In the genomic region with DNA sequence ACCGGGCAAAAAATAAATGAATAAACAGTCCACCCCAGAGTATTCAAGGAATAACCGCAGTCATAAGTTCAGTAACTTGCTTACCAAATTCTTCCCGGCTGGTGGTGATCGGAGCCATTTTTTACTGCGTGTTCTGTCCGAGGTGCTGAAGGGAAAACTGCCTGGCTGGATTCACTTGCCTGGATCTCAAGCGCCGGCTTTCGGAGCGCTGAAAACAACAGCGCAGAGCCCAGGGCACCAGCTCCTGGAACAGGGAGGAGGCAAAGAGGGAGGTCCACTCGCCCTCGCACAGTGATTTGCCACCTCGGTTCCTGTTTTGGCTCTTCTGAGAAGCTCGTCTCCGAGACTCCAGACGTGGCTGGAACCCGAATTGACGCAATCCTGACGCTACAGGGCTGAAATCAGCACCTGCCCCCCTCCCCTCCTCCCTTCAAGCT, we compare ENCODE assay signal across 9 cellular contexts. TPM values are rescaled to one million over a fixed set of nuclear protein-coding genes. Genes with fewer than 3 reads are reported as not detected.
A peak's percentile ranks its signal among the peaks of the same experiment; 100 is the strongest.
DNase-seq lines count a peak whose midpoint lies in the region; ATAC-seq, FAIRE-seq and TF ChIP-seq lines count a peak whose summit lies in the region.
"Had no signal": no experiment of that assay in that cellular context is flagged by ENCODE, and none has a peak within 500 bp of the region (broad histone marks: within the 10 kb centered on the region; RNA-seq: fewer than 3 reads in every experiment).

A gene with protein sequence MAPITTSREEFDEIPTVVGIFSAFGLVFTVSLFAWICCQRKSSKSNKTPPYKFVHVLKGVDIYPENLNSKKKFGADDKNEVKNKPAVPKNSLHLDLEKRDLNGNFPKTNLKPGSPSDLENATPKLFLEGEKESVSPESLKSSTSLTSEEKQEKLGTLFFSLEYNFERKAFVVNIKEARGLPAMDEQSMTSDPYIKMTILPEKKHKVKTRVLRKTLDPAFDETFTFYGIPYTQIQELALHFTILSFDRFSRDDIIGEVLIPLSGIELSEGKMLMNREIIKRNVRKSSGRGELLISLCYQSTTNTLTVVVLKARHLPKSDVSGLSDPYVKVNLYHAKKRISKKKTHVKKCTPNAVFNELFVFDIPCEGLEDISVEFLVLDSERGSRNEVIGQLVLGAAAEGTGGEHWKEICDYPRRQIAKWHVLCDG (minus strand): TSS at position 327 of the 437 bp plus-strand sequence. CDS start 209 bp downstream, at position 118.

- H4K5ac ChIP-seq in H1 (ENCODE audit: insufficient read length, low read depth, low read length), result no peak within 1 kb of the TSS

- no peak within 1 kb of the TSS for H2AK5ac ChIP-seq in H1 (ENCODE audit: low read depth, low read length)

- peaks cover 40% of the 10 kb centered on the region for H3K4me1 Mint-ChIP-seq in GM23338

- H3K27ac ChIP-seq in GM23338 (ENCODE audit: low read depth), result no peak within 1 kb of the TSS
- peak within 1 kb of the TSS; percentile 58; the same call in 1 of the 2 replicates for H3K27ac ChIP-seq in H1 (ENCODE audit: low read depth, low read length)
- H3K27ac ChIP-seq: epithelial cell of prostate had no signal

- no peak within 1 kb of the TSS for H3K23ac ChIP-seq in H1 (ENCODE audit: insufficient read length)

- H3K27me3 ChIP-seq in GM23338 (ENCODE audit: insufficient read depth), result no peaks in the 10 kb centered on the region
- H3K27me3 ChIP-seq in H1 (replicated peaks in 1 of 4; ENCODE audit: control insufficient read depth in 3 of 4, extremely low read depth in 1 of 4, insufficient read depth in 3 of 4, low read length in 3 of 4), result no peaks in the 10 kb centered on the region

- POLR2A ChIA-PET in H1 (lab: Charles Lee; ENCODE audit: partially characterized antibody), result no interaction called here

- H3K27me3 Mint-ChIP-seq in GM23338 (ENCODE audit: insufficient read depth, low read depth, poor library complexity), result no peaks in the 10 kb centered on the region

- no peak within 1 kb of the TSS for H3K14ac ChIP-seq in H1 (ENCODE audit: insufficient read length)

- no peak within 1 kb of the TSS; the same call in 1 of the 2 replicates for H3K18ac ChIP-seq in H1 (ENCODE audit: extremely low read depth, low read length)

- H3K36me3 Mint-ChIP-seq in GM23338 (ENCODE audit: low read depth), result peaks cover 5% of the 10 kb centered on the region; the same call in 1 of the 3 replicates

- no peak within 1 kb of the TSS for H2BK120ac ChIP-seq in H1 (replicated peaks; ENCODE audit: low read depth, low read length)

- H3K27ac Mint-ChIP-seq in GM23338, result peak within 1 kb of the TSS; percentile 57; the same call in 1 of the 2 replicates

- H2BK5ac ChIP-seq in H1 (ENCODE audit: low read depth, low read length), result peak within 1 kb of the TSS; percentile 69; the same call in 1 of the 2 replicates

- CTCF ChIA-PET in H1 (lab: Charles Lee; ENCODE audit: partially characterized antibody), result interaction anchor here (0.6 to 2.2 kb wide), 5 partner anchors 57 to 1176 kb away, joined by 3 to 4 read pairs (median 3); no protein-coding TSS in a partner anchor

- DNase-seq in GM23338 (ENCODE audit: low spot score), result peak; percentile 93
- peak; percentile 24 for DNase-seq in NCI-H460 (ENCODE audit: extremely low read depth, low read depth)
- peak; percentile 66 to 80 for DNase-seq in H1 (ENCODE audit: low read depth in 1 of 2, low spot score in 2 of 2)
- DNase-seq in midbrain (lab: John Stamatoyannopoulos, UW), result peak; percentile 68
- no peak for DNase-seq in activated effector memory CD4-positive, alpha-beta T cell treated with anti-CD3 and anti-CD28 coated beads, Interleukin-2, amount 50 U/mL, for 16 hours
- no peak for DNase-seq in T-helper 1 cell

- H3K79me2 ChIP-seq in GM23338 (replicated peaks; ENCODE audit: insufficient read depth) (peaks cover 5% of the 10 kb centered on the region; the same call in 1 of the 2 replicates), H1 (ENCODE audit: control insufficient read depth in 1 of 2, insufficient read depth in 2 of 2, low read length in 2 of 2) (0 out of 4 replicates have a peak, but pooled peaks cover 0 to 6% of the 10 kb centered on the region in 2 experiments)

- no peak for TF ChIP-seq EP300 in H1 (IDR thresholded peaks at IDR 0.05; ENCODE audit: borderline replicate concordance in 1 of 2, low read depth in 2 of 2, low read length in 2 of 2)

- no peak within 1 kb of the TSS for H2BK15ac ChIP-seq in H1 (ENCODE audit: low read length)

- no peak within 1 kb of the TSS for H4K91ac ChIP-seq in H1 (replicated peaks; ENCODE audit: insufficient read length, low read length)

- no peaks in the 10 kb centered on the region for H3K9me3 Mint-ChIP-seq in GM23338

- H3K9me3 ChIP-seq in H1 (ENCODE audit: insufficient read depth in 2 of 2, low read depth in 1 of 2, low read length in 1 of 2), result no peaks in the 10 kb centered on the region

- peak within 1 kb of the TSS; percentile 21; the same call in 1 of the 2 replicates for H2AFZ ChIP-seq in GM23338
- H2AFZ ChIP-seq in H1 (ENCODE audit: low read length), result peak within 1 kb of the TSS; percentile 43

- H3K4me3 Mint-ChIP-seq in GM23338, result peak within 1 kb of the TSS; percentile 75

- H3K36me3 ChIP-seq in GM23338 (ENCODE audit: insufficient read depth) (no peaks in the 10 kb centered on the region), H1 (ENCODE audit: control insufficient read depth in 2 of 4, insufficient read depth in 4 of 4, low read length in 3 of 4) (no peaks in the 10 kb centered on the region)

- no peaks in the 10 kb centered on the region for H3K23me2 ChIP-seq in H1 (ENCODE audit: low read depth, low read length)

- H3F3A ChIP-seq in GM23338 (replicated peaks; ENCODE audit: low read depth), result no peaks in the 10 kb centered on the region

- H3K79me1 ChIP-seq in H1 (ENCODE audit: low read depth, low read length), result no peaks in the 10 kb centered on the region

- no peak within 1 kb of the TSS for H3K56ac ChIP-seq in H1 (replicated peaks; ENCODE audit: insufficient read length, low read depth, low read length)

- TF ChIP-seq CTCF in GM23338 (conservative IDR thresholded peaks at IDR 0.05; ENCODE audit: low read depth in 2 of 2) (no peak), H1 (IDR thresholded peaks at IDR 0.05; ENCODE audit: control extremely low read depth in 1 of 3, insufficient read depth in 1 of 3, low read depth in 1 of 3, low read length in 3 of 3) (no peak)

- H4K20me1 ChIP-seq in GM23338 (replicated peaks; ENCODE audit: insufficient read depth) (no peaks in the 10 kb centered on the region), H1 (replicated peaks in 1 of 2; ENCODE audit: control insufficient read depth in 1 of 2, insufficient read depth in 2 of 2, low read length in 2 of 2) (no peaks in the 10 kb centered on the region)

- no peak within 1 kb of the TSS for H3K4ac ChIP-seq in H1 (replicated peaks; ENCODE audit: insufficient read length, low read depth, low read length)

- FAIRE-seq in H1 (lab: Jason Lieb, UNC), result peak; percentile 7

- no peak within 1 kb of the TSS; a peak in 3 of 7 replicates for H3K9ac ChIP-seq in H1 (replicated peaks in 1 of 4; ENCODE audit: extremely low read depth in 1 of 4, low read depth in 3 of 4, low read length in 3 of 4)

- H3K4me2 ChIP-seq in GM23338 (peak within 1 kb of the TSS; percentile 64), H1 (ENCODE audit: insufficient read depth in 1 of 2, low read depth in 2 of 2, low read length in 2 of 2) (peak within 1 kb of the TSS; percentile 55 to 84)

- no peaks in the 10 kb centered on the region for H3K9me2 ChIP-seq in GM23338 (ENCODE audit: insufficient read depth)

- TF ChIP-seq RAD21 in H1 (IDR thresholded peaks at IDR 0.05 in 1 of 2, conservative IDR thresholded peaks at IDR 0.05 in 1 of 2; ENCODE audit: low read depth in 2 of 2, low read length in 2 of 2), result peak; percentile 29 to 39; a peak in 3 of 4 replicates

- H3K4me3 ChIP-seq in GM23338 (peak within 1 kb of the TSS; percentile 47), H1 (ENCODE audit: extremely low read depth in 1 of 4, insufficient read depth in 2 of 4, low read depth in 3 of 4, low read length in 4 of 4) (peak within 1 kb of the TSS; percentile 14 to 53 (median 40); a peak in 7 of 8 replicates)

- no peak; a peak in 1 of 3 replicates for TF ChIP-seq POLR2A in H1 (IDR thresholded peaks at IDR 0.05; ENCODE audit: control extremely low read depth in 1 of 2, low read depth in 2 of 2, low read length in 2 of 2)

- WGBS in H1 (ENCODE audit: extremely low coverage in 1 of 2, insufficient coverage in 1 of 2, insufficient read length in 1 of 2, insufficient replicate concordance in 2 of 2, low coverage in 1 of 2, low lambda C conversion rate in 2 of 2, missing lambda C conversion rate in 1 of 2), 2 experiments, result 6% methylated on average over 20 of the region's 20 CpGs; no CpG with 5 or more reads in 1 of the 2 experiments

- H3K4me1 ChIP-seq in GM23338 (ENCODE audit: insufficient read depth) (peaks cover 33% of the 10 kb centered on the region), H1 (replicated peaks in 1 of 4; ENCODE audit: control insufficient read depth in 3 of 4, insufficient read depth in 4 of 4, low read length in 3 of 4) (peaks cover 0 to 5% (median 2%) of the 10 kb centered on the region in 4 experiments; a peak in 2 of 7 replicates)

- peak; percentile 98 for ATAC-seq in GM23338
- no peak for ATAC-seq in HG02623 (IDR thresholded peaks at IDR 0.05; ENCODE audit: unreplicated experiment)
- ATAC-seq in GM21528 (IDR thresholded peaks at IDR 0.05; ENCODE audit: low FRiP score, unreplicated experiment), result no peak

- peak within 1 kb of the TSS; percentile 40; the same call in 1 of the 2 replicates for H2BK12ac ChIP-seq in H1 (ENCODE audit: low read depth, low read length)

- no peak within 1 kb of the TSS for H2BK20ac ChIP-seq in H1 (ENCODE audit: low read length)

- no peak within 1 kb of the TSS for H4K8ac ChIP-seq in H1 (ENCODE audit: extremely low read depth, insufficient read depth, low read length)

TF ChIP-seq in GM23338, 12 proteins besides CTCF, POLR2A, EP300 and RAD21 (continues in another document):
- TF ChIP-seq EZH2phosphoT487 (IDR thresholded peaks at IDR 0.05; ENCODE audit: unreplicated experiment), result no peak

TF ChIP-seq in H1, 55 proteins besides CTCF, POLR2A, EP300 and RAD21 (continues in another document):
- TF ChIP-seq EZH2 (IDR thresholded peaks at IDR 0.05; ENCODE audit: low read depth, low read length, severe bottlenecking), result no peak

RNA-seq across cellular contexts. Expression of the gene that starts here (rescaled TPM):
- 10.4 and 13.9 TPM in 2 replicates for total RNA-seq in GM23338 (2014; rRNA removed; shearing (Covaris generic))
- polyA plus RNA-seq in GM23338 (2016; fragmentation: Nextera tagmentation; extraction: Ambion mirVana), result 3.1 and 3.7 TPM in 2 replicates
- 0.10 TPM in 1 of 2 replicates, not detected in the other for total RNA-seq in NCI-H460 (2014; rRNA removed; shearing (Covaris generic))
- polyA plus RNA-seq in NCI-H460 (2014; cell fraction: nucleus; rRNA removed), result not detected in 2 replicates
- total RNA-seq in H1 (2021; fragmentation: NEBNext Ultra II Directional; extraction: Animal tissue kit (Norgen Biotek cat#: 25700)), result 9.7 and 10.2 TPM in 2 replicates
- 1.1 and 2.4 TPM in 2 replicates for polyA plus RNA-seq in H1 (2011; rRNA removed)
- 2.0 TPM for polyA plus RNA-seq in H1 (2011; cell fraction: cytosol; rRNA removed)
- 1.4 TPM for polyA plus RNA-seq in H1 (2011; cell fraction: nucleus; rRNA removed)
- 3.7 to 8.8 TPM (median 5.5 TPM) in 4 replicates for polyA plus RNA-seq in H1 (2012, experiment 1 of 2)
- 0.55 TPM for polyA plus RNA-seq in H1 (2012, experiment 2 of 2)
- 17.8 TPM for polyA plus RNA-seq in H1 (2013, experiment 1 of 2)
- polyA plus RNA-seq in H1 (2013, experiment 2 of 2), result 20.4 TPM
- 3.5 and 5.5 TPM in 2 replicates for polyA minus RNA-seq in H1 (2011; rRNA and poly(A)+ RNA removed)
- 6.3 TPM for polyA minus RNA-seq in H1 (2011; cell fraction: cytosol; rRNA and poly(A)+ RNA removed)
- 12.5 TPM for polyA minus RNA-seq in H1 (2011; cell fraction: nucleus; rRNA and poly(A)+ RNA removed)

Comparison
In these comparisons a context has a peak if more than half of its experiments do, and no peak if none do; other contexts are left out.
1. Peak in DNase-seq in NCI-H460; RNA of the gene not detected or under 1 TPM.
2. DNase-seq: peak in GM23338 (single experiment), H1 (2 of 2) and midbrain (single experiment); none in activated effector memory CD4-positive, alpha-beta T cell treated with anti-CD3 and anti-CD28 coated beads, Interleukin-2, amount 50 U/mL, for 16 hours (single experiment) and T-helper 1 cell (0 of 5).